In genomic region chr11:65609236-65609635, GRCh38 we compare ENCODE assay signal across 17 cellular contexts. TPM values are rescaled to one million over a fixed set of nuclear protein-coding genes. Genes with fewer than 3 reads are reported as not detected.
A peak's percentile ranks its signal among the peaks of the same experiment; 100 is the strongest.
DNase-seq lines count a peak whose midpoint lies in the region; ATAC-seq, FAIRE-seq and TF ChIP-seq lines count a peak whose summit lies in the region.
"Had no signal": no experiment of that assay in that cellular context is flagged by ENCODE, and none has a peak within 500 bp of the region (broad histone marks: within the 10 kb centered on the region; RNA-seq: fewer than 3 reads in every experiment).

No MANE protein-coding gene starts in this region.

- peak overlapping the region; percentile 94 for H3K27ac ChIP-seq in left ventricle myocardium inferior (replicated peaks)
- H3K27ac ChIP-seq in heart left ventricle: peak overlapping the region in 6 of 12 donors; percentile 96 to 99 (median 97)
- H3K27ac ChIP-seq in naive thymus-derived CD4-positive, alpha-beta T cell (ENCODE audit: low read depth, low read length): peak overlapping the region; percentile 24
- H3K27ac ChIP-seq in esophagus squamous epithelium: peak overlapping the region in 2 of 4 donors; percentile 57 to 96
- H3K27ac ChIP-seq: ovary had no signal

- H3K36me3 Mint-ChIP-seq in brain: no peaks in the 10 kb centered on the region
- peaks cover 0 to 14% (median 3%) of the 10 kb centered on the region in 5 donors for H3K36me3 Mint-ChIP-seq in naive thymus-derived CD4-positive, alpha-beta T cell

- H3K4me3 Mint-ChIP-seq in brain: peak overlapping the region in 3 of 5 experiments; percentile 21 to 80 (median 79)
- peak overlapping the region in 6 of 10 donors; percentile 6 to 62 (median 50) for H3K4me3 Mint-ChIP-seq in naive thymus-derived CD4-positive, alpha-beta T cell

- TF ChIP-seq CTCF in left ventricle myocardium inferior (IDR thresholded peaks at IDR 0.05; ENCODE audit: borderline replicate concordance) (no peak), heart left ventricle (IDR thresholded peaks at IDR 0.05) (no peak), brain (conservative IDR thresholded peaks at IDR 0.05) (no peak), esophagus squamous epithelium (IDR thresholded peaks at IDR 0.05) (no peak)

- H3K27me3 ChIP-seq in left ventricle myocardium inferior (ENCODE audit: low read depth) (no peaks in the 10 kb centered on the region), heart left ventricle (no peaks in the 10 kb centered on the region), esophagus squamous epithelium (no peaks in the 10 kb centered on the region)
- H3K27me3 ChIP-seq in naive thymus-derived CD4-positive, alpha-beta T cell (ENCODE audit: control insufficient read depth in 2 of 2, insufficient read depth in 2 of 2, low read length in 2 of 2): no peaks in the 10 kb centered on the region
- H3K27me3 ChIP-seq: ovary had no signal

- H3K4me1 ChIP-seq in left ventricle myocardium inferior: peaks cover 82% of the 10 kb centered on the region
- peaks cover 4 to 86% (median 56%) of the 10 kb centered on the region in 12 donors for H3K4me1 ChIP-seq in heart left ventricle
- peaks cover 31 to 42% of the 10 kb centered on the region in 2 donors for H3K4me1 ChIP-seq in naive thymus-derived CD4-positive, alpha-beta T cell (ENCODE audit: control insufficient read depth in 2 of 2, insufficient read depth in 2 of 2, low read length in 2 of 2)
- peaks cover 48 to 77% (median 49%) of the 10 kb centered on the region in 3 donors for H3K4me1 ChIP-seq in esophagus squamous epithelium

- no peak for FAIRE-seq in H54 (lab: Jason Lieb, UNC)

- peak overlapping the region; percentile 93 for H3K4me3 ChIP-seq in left ventricle myocardium inferior
- no peak overlapping the region for H3K4me3 ChIP-seq in heart left ventricle
- H3K4me3 ChIP-seq in naive thymus-derived CD4-positive, alpha-beta T cell (ENCODE audit: low read length): no peak overlapping the region
- no peak overlapping the region for H3K4me3 ChIP-seq in esophagus squamous epithelium
- H3K4me3 ChIP-seq: ovary had no signal

- ATAC-seq in heart left ventricle: no peak
- ATAC-seq in naive thymus-derived CD4-positive, alpha-beta T cell: no peak

- H3K27ac Mint-ChIP-seq in brain: peak overlapping the region in 2 of 5 experiments; percentile 51 to 73
- H3K27ac Mint-ChIP-seq in naive thymus-derived CD4-positive, alpha-beta T cell: peak overlapping the region; percentile 21 to 96 (median 74)

- H3K27me3 Mint-ChIP-seq in brain: no peaks in the 10 kb centered on the region
- H3K27me3 Mint-ChIP-seq in naive thymus-derived CD4-positive, alpha-beta T cell: no peaks in the 10 kb centered on the region

- intact Hi-C loops in left ventricle myocardium inferior (cut with micrococcal nuclease) (no loop called here), heart left ventricle (cut with DNase I) (no loop called here), esophagus squamous epithelium (cut with DNase I) (no loop called here)
- intact Hi-C loops in naive thymus-derived CD4-positive, alpha-beta T cell (cut with micrococcal nuclease): no loop called here

- peaks cover 74% of the 10 kb centered on the region for H3K4me1 Mint-ChIP-seq in brain
- H3K4me1 Mint-ChIP-seq in naive thymus-derived CD4-positive, alpha-beta T cell: peaks cover 31 to 47% (median 39%) of the 10 kb centered on the region in 7 donors

- H3K36me3 ChIP-seq in left ventricle myocardium inferior (peaks cover 76% of the 10 kb centered on the region), heart left ventricle (peaks cover 0 to 81% (median 57%) of the 10 kb centered on the region in 9 donors), esophagus squamous epithelium (peaks cover 13 to 84% (median 16%) of the 10 kb centered on the region in 3 donors)
- peaks cover 0 to 67% (median 6%) of the 10 kb centered on the region in 3 experiments for H3K36me3 ChIP-seq in naive thymus-derived CD4-positive, alpha-beta T cell (ENCODE audit: control insufficient read depth in 2 of 3, insufficient read depth in 3 of 3, low read length in 3 of 3)
- H3K36me3 ChIP-seq: ovary had no signal

- 49 to 61% (median 53%) methylated on average over 3 of the region's 3 CpGs for WGBS in heart left ventricle, 4 donors
- 50 to 86% methylated on average over 1 to 3 of the region's 3 CpGs for WGBS in esophagus squamous epithelium, 2 donors

- DNase-seq in left ventricle myocardium inferior (no peak), heart left ventricle (no peak), H54 (ENCODE audit: insufficient read length, low spot score) (no peak), esophagus squamous epithelium (lab: John Stamatoyannopoulos, UW) (no peak), NOMO-1 treated with DMSO at 0.1 percent for 48 hours (lab: John Stamatoyannopoulos, UW; ENCODE audit: unreplicated experiment) (no peak)
- DNase-seq in naive thymus-derived CD4-positive, alpha-beta T cell: no peak
- no peak for DNase-seq in central memory CD4-positive, alpha-beta T cell
- DNase-seq: activated CD4-positive, alpha-beta T cell treated with anti-CD3 and anti-CD28 coated beads, Interleukin-2, amount 50 U/mL, for 48 hours; EL; hippocampal formation; KBM-7; NCI-H1417; NCI-H446 treated with DMSO at 0.1 percent for 48 hours; OCI-M1; SW 1271 had no signal

- no peaks in the 10 kb centered on the region for H3K9me3 Mint-ChIP-seq in brain
- H3K9me3 Mint-ChIP-seq in naive thymus-derived CD4-positive, alpha-beta T cell: peaks cover 0 to 2% (median 0%) of the 10 kb centered on the region in 11 donors

- POLR2A ChIA-PET in naive thymus-derived CD4-positive, alpha-beta T cell (lab: Charles Lee): interaction anchor here (0.7 to 1.3 kb wide), 4 partner anchors 32 to 107 kb away, joined by 3 read pairs; partner anchors contain the start of gene RELA

- TF ChIP-seq POLR2A in heart left ventricle (IDR thresholded peaks at IDR 0.05) (no peak), H54 (IDR thresholded peaks at IDR 0.05; ENCODE audit: low read depth, low read length) (no peak), esophagus squamous epithelium (IDR thresholded peaks at IDR 0.05) (no peak)

- H3K9me3 ChIP-seq in left ventricle myocardium inferior (replicated peaks) (no peaks in the 10 kb centered on the region), heart left ventricle (no peaks in the 10 kb centered on the region), esophagus squamous epithelium (no peaks in the 10 kb centered on the region)
- H3K9me3 ChIP-seq in naive thymus-derived CD4-positive, alpha-beta T cell (ENCODE audit: control insufficient read depth in 2 of 3, low read length in 3 of 3): no peaks in the 10 kb centered on the region
- H3K9me3 ChIP-seq: ovary had no signal

- CTCF ChIA-PET in naive thymus-derived CD4-positive, alpha-beta T cell (lab: Charles Lee): interaction anchor here (0.6 to 1.3 kb wide), 3 partner anchors 15 to 57 kb away, joined by 3 to 4 read pairs (median 3); no protein-coding TSS in a partner anchor

RNA-seq across cellular contexts. Expression of gene MAP3K11, which starts 4.8 kb away (rescaled TPM):
- total RNA-seq in left ventricle myocardium inferior (32.4 TPM), heart left ventricle (10 to 100 TPM; 26.2 to 68.6 (median 31.4) TPM), esophagus squamous epithelium (10 to 100 TPM; 27.5 to 33.0 (median 30.4) TPM)
- polyA plus RNA-seq in heart left ventricle (10 to 100 TPM; 29.4 to 39.3 TPM), brain (ENCODE audit: insufficient read depth, low read depth, low replicate concordance) (79.2 TPM)
- 10 to 100 TPM; 63.3 to 91.1 (median 88.2) TPM for total RNA-seq in naive thymus-derived CD4-positive, alpha-beta T cell
- 10 to 100 TPM; 12.1 to 21.6 TPM for polyA plus RNA-seq in naive thymus-derived CD4-positive, alpha-beta T cell

RNA-seq across cellular contexts. Expression of gene PCNX3, which starts 6.3 kb away (rescaled TPM):
- total RNA-seq in left ventricle myocardium inferior (11.9 TPM), heart left ventricle (10 to 100 TPM in 8 of 9 donors, 1 to 10 TPM in 1; 9.5 to 23.4 (median 15.4) TPM), esophagus squamous epithelium (10 to 100 TPM; 24.0 to 40.0 (median 30.9) TPM)
- polyA plus RNA-seq in heart left ventricle (10 to 100 TPM in 1 of 2 donors, 1 to 10 TPM in 1; 7.1 to 14.0 TPM), brain (ENCODE audit: insufficient read depth, low read depth, low replicate concordance) (29.6 TPM)
- 10 to 100 TPM; 50.4 to 64.9 (median 56.6) TPM for total RNA-seq in naive thymus-derived CD4-positive, alpha-beta T cell
- 1 to 10 TPM; 2.2 to 7.9 TPM for polyA plus RNA-seq in naive thymus-derived CD4-positive, alpha-beta T cell

RNA-seq across cellular contexts. Expression of gene KCNK7, which starts 13.6 kb away (rescaled TPM):
- total RNA-seq in left ventricle myocardium inferior: 0.85 TPM
- total RNA-seq in heart left ventricle: under 1 TPM in 7 of 9 donors, not detected in 2; 0.18 to 0.75 (median 0.41) TPM
- 1 to 10 TPM in 1 of 2 donors, under 1 TPM in 1; 0.42 to 1.6 TPM for polyA plus RNA-seq in heart left ventricle
- polyA plus RNA-seq in brain (ENCODE audit: insufficient read depth, low read depth, low replicate concordance): 0.68 TPM
- total RNA-seq in naive thymus-derived CD4-positive, alpha-beta T cell: 1 to 10 TPM; 2.1 to 9.2 (median 4.8) TPM
- polyA plus RNA-seq in naive thymus-derived CD4-positive, alpha-beta T cell: under 1 TPM in 1 of 2 donors, not detected in 1; 0.25 TPM
- 10 to 100 TPM in 3 of 4 donors, 1 to 10 TPM in 1; 5.5 to 22.5 (median 15.2) TPM for total RNA-seq in esophagus squamous epithelium

RNA-seq across cellular contexts. Expression of gene SIPA1, which starts 28.7 kb away (rescaled TPM):
- total RNA-seq in left ventricle myocardium inferior (21.0 TPM), heart left ventricle (10 to 100 TPM; 17.0 to 63.3 (median 21.6) TPM), esophagus squamous epithelium (10 to 100 TPM in 3 of 4 donors, 1 to 10 TPM in 1; 7.8 to 29.2 (median 27.5) TPM)
- polyA plus RNA-seq in heart left ventricle (10 to 100 TPM; 26.5 to 35.5 TPM), brain (ENCODE audit: insufficient read depth, low read depth, low replicate concordance) (33.7 TPM)
- total RNA-seq in naive thymus-derived CD4-positive, alpha-beta T cell: 100 to 1,000 TPM; 145 to 249 (median 198) TPM
- polyA plus RNA-seq in naive thymus-derived CD4-positive, alpha-beta T cell: 100 to 1,000 TPM in 1 of 2 donors, 10 to 100 TPM in 1; 90.3 to 184 TPM

RNA-seq across cellular contexts. Expression of gene EHBP1L1, which starts 33.4 kb away (rescaled TPM):
- total RNA-seq in left ventricle myocardium inferior (69.5 TPM), heart left ventricle (100 to 1,000 TPM in 3 of 9 donors, 10 to 100 TPM in 6; 37.4 to 144 (median 80.9) TPM), esophagus squamous epithelium (100 to 1,000 TPM in 1 of 4 donors, 10 to 100 TPM in 3; 46.5 to 101 (median 87.4) TPM)
- polyA plus RNA-seq in heart left ventricle (10 to 100 TPM; 52.3 to 71.4 TPM), brain (ENCODE audit: insufficient read depth, low read depth, low replicate concordance) (8.2 TPM)
- 100 to 1,000 TPM; 108 to 207 (median 128) TPM for total RNA-seq in naive thymus-derived CD4-positive, alpha-beta T cell
- polyA plus RNA-seq in naive thymus-derived CD4-positive, alpha-beta T cell: 10 to 100 TPM; 12.3 to 14.2 TPM
